ENCODE assay signal across 8 cellular contexts in genomic region chr12:106753526-106753925, GRCh38. TPM values are rescaled to one million over a fixed set of nuclear protein-coding genes. Genes with fewer than 3 reads are reported as not detected.
A peak's percentile ranks its signal among the peaks of the same experiment; 100 is the strongest.
DNase-seq lines count a peak whose midpoint lies in the region; ATAC-seq and TF ChIP-seq lines count a peak whose summit lies in the region.

No MANE protein-coding gene starts in this region.

- in situ Hi-C loops in mammary epithelial cell (cut with MboI; ENCODE audit: low sequenced_read_pairs in 2 of 2): no loop called here

- WGBS in mammary epithelial cell (ENCODE audit: low coverage, missing lambda C conversion rate): 61% methylated on average over 7 of the region's 7 CpGs
- whole genome bisulfite sequencing in lower leg skin, 2 donors: 85 to 86% methylated on average over 7 of the region's 7 CpGs

- DNase-seq in NCI-H774 (lab: John Stamatoyannopoulos, UW): peak; percentile 55
- DNase-seq in mammary epithelial cell: no peak
- no peak for DNase-seq in lower leg skin (ENCODE audit: low spot score in 2 of 2)
- no peak for DNase-seq in NCI-H1694 treated with DMSO at 0.1 percent for 48 hours (lab: John Stamatoyannopoulos, UW)
- DNase-seq in posterior vena cava (ENCODE audit: low spot score): no peak

- BruUV-seq in mammary epithelial cell (replicated peaks; lab: Mats Ljungman, UMichigan): no TSS peak

- H3K27me3 Mint-ChIP-seq in activated naive CD4-positive, alpha-beta T cell treated with anti-CD3 and anti-CD28 coated beads, Interleukin-2, amount 50 U/mL, for 24 hours: no peaks in the 10 kb centered on the region

- H3K27me3 ChIP-seq in mammary epithelial cell (ENCODE audit: insufficient read depth, low read length): no peaks in the 10 kb centered on the region

- TF ChIP-seq CTCF in mammary epithelial cell (conservative IDR thresholded peaks at IDR 0.05 in 1 of 2, IDR thresholded peaks at IDR 0.05 in 1 of 2; ENCODE audit: extremely low read depth in 1 of 2, insufficient read depth in 1 of 2, low read depth in 1 of 2, low read length in 2 of 2) (no peak), lower leg skin (IDR thresholded peaks at IDR 0.05) (no peak)

- peaks cover 22% of the 10 kb centered on the region for H3K4me1 Mint-ChIP-seq in activated naive CD4-positive, alpha-beta T cell treated with anti-CD3 and anti-CD28 coated beads, Interleukin-2, amount 50 U/mL, for 24 hours

- no peak overlapping the region for H2AFZ ChIP-seq in mammary epithelial cell (ENCODE audit: low read depth, low read length)

- H3K4me3 Mint-ChIP-seq in activated naive CD4-positive, alpha-beta T cell treated with anti-CD3 and anti-CD28 coated beads, Interleukin-2, amount 50 U/mL, for 24 hours: peak overlapping the region; percentile 33

- no peak overlapping the region for H3K27ac ChIP-seq in mammary epithelial cell (ENCODE audit: insufficient read depth, low read depth, low read length)

- H3K79me2 ChIP-seq in mammary epithelial cell (ENCODE audit: insufficient read depth, low read length): no peaks in the 10 kb centered on the region

- intact Hi-C loops in mammary epithelial cell (cut with micrococcal nuclease): no loop called here
- intact Hi-C loops in lower leg skin (cut with DNase I; ENCODE audit: low total_unique reads): no loop called here
- intact Hi-C loops in posterior vena cava (cut with DNase I): no loop called here

- TF ChIP-seq POLR2A in lower leg skin (IDR thresholded peaks at IDR 0.05): no peak

- no peaks in the 10 kb centered on the region for H3K9me3 ChIP-seq in mammary epithelial cell (replicated peaks; ENCODE audit: insufficient read depth, low read length)

- no peaks in the 10 kb centered on the region for H3K4me1 ChIP-seq in mammary epithelial cell (ENCODE audit: insufficient read depth, low read length)

- H4K20me1 ChIP-seq in mammary epithelial cell (ENCODE audit: insufficient read depth, low read length): no peaks in the 10 kb centered on the region

- peaks cover 1% of the 10 kb centered on the region for H3K36me3 Mint-ChIP-seq in activated naive CD4-positive, alpha-beta T cell treated with anti-CD3 and anti-CD28 coated beads, Interleukin-2, amount 50 U/mL, for 24 hours

- no peak overlapping the region for H3K4me3 ChIP-seq in mammary epithelial cell (replicated peaks in 1 of 3; ENCODE audit: insufficient read depth in 1 of 3, low read depth in 2 of 3, low read length in 3 of 3)
- H3K4me3 ChIP-seq in lower leg skin (ENCODE audit: low read depth, poor library complexity, severe bottlenecking): no peak overlapping the region

- CTCF ChIA-PET in mammary epithelial cell (lab: Charles Lee; ENCODE audit: low non-redundant PET): no interaction called here

- no peak overlapping the region for H3K4me2 ChIP-seq in mammary epithelial cell (ENCODE audit: insufficient read depth, low read depth, low read length)

- dilution Hi-C loops in mammary epithelial cell (cut with HindIII; ENCODE audit: low sequenced_read_pairs): no loop called here

- no peaks in the 10 kb centered on the region for H3K36me3 ChIP-seq in mammary epithelial cell (ENCODE audit: insufficient read depth, low read length)

- H3K9ac ChIP-seq in mammary epithelial cell (ENCODE audit: insufficient read depth, low read length): no peak overlapping the region

- ATAC-seq in GM18498 (IDR thresholded peaks at IDR 0.05; ENCODE audit: unreplicated experiment) (peak; percentile 98), HG02623 (IDR thresholded peaks at IDR 0.05; ENCODE audit: unreplicated experiment) (peak; percentile 99)

- H3K27ac Mint-ChIP-seq in activated naive CD4-positive, alpha-beta T cell treated with anti-CD3 and anti-CD28 coated beads, Interleukin-2, amount 50 U/mL, for 24 hours: no peak overlapping the region

- no peaks in the 10 kb centered on the region for H3K9me3 Mint-ChIP-seq in activated naive CD4-positive, alpha-beta T cell treated with anti-CD3 and anti-CD28 coated beads, Interleukin-2, amount 50 U/mL, for 24 hours

RNA-seq across cellular contexts. Expression of gene RIC8B, which starts 21.0 kb away (rescaled TPM):
- total RNA-seq in mammary epithelial cell (1 to 10 TPM; 9.2 to 9.3 TPM), lower leg skin (1 to 10 TPM; 7.0 to 9.1 (median 8.3) TPM), posterior vena cava (10 to 100 TPM; 20.2 to 23.8 TPM)
- 4.6 TPM for polyA plus RNA-seq in mammary epithelial cell
- polyA minus RNA-seq in mammary epithelial cell: 17.6 TPM
